8 cellular contexts compared by ENCODE assay signal in the genomic region with DNA sequence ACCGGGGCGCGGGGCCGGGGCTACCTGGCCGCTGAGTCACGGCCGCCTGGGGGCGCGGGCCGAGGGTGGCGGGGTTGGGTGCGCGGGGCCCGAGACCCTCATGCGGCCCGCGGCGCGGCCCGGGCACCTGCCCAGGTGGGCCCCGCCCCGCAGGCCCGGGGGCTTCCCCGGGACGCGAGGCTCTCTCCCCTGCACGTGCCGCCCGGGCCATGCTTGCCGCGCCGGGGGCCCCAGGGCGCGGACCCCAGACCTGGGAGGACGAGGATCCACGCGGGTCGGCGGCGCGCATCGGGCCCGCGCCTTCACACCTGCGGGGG. TPM values are rescaled to one million over a fixed set of nuclear protein-coding genes. Genes with fewer than 3 reads are reported as not detected.
DNase-seq lines count a peak whose midpoint lies in the region; ATAC-seq and TF ChIP-seq lines count a peak whose summit lies in the region.

No MANE protein-coding gene starts in this region.

- intact Hi-C loops in gastrocnemius medialis (cut with DNase I; ENCODE audit: low total_unique reads) = loop anchor here (1.0 to 10.0 kb wide), 3 partner anchors 18 to 486 kb away; a partner anchor contains a TSS

- H3K27me3 ChIP-seq in ectodermal cell (ENCODE audit: control insufficient read depth, insufficient read depth, low read length, poor library complexity, severe bottlenecking) (peaks cover 35% of the 10 kb centered on the region), gastrocnemius medialis (no peaks in the 10 kb centered on the region)

- TF ChIP-seq CTCF in gastrocnemius medialis (IDR thresholded peaks at IDR 0.05 in 4 of 5, conservative IDR thresholded peaks at IDR 0.05 in 1 of 5) = no peak

- no peaks in the 10 kb centered on the region for H3K9me3 ChIP-seq in ectodermal cell (ENCODE audit: control insufficient read depth, low read length)
- H3K9me3 ChIP-seq in gastrocnemius medialis = no peaks in the 10 kb centered on the region

- no peak for TF ChIP-seq POLR2A in gastrocnemius medialis (IDR thresholded peaks at IDR 0.05)

- WGBS in ectodermal cell, 2 experiments = 1% methylated on average over 45 of the region's 45 CpGs

- peak; percentile 9 for ATAC-seq in GM18907 (IDR thresholded peaks at IDR 0.05; ENCODE audit: unreplicated experiment)
- peak; percentile 23 for ATAC-seq in HG03175 (IDR thresholded peaks at IDR 0.05; ENCODE audit: unreplicated experiment)
- peak; percentile 0 to 1 for ATAC-seq in gastrocnemius medialis
- ATAC-seq in HG03354 (IDR thresholded peaks at IDR 0.05; ENCODE audit: poor library complexity, severe bottlenecking, unreplicated experiment) = no peak

- no peak for DNase-seq in gastrocnemius medialis
- no peak for DNase-seq in epidermal melanocyte (ENCODE audit: insufficient read length, low spot score)
- no peak for DNase-seq in GOT3 (lab: John Stamatoyannopoulos, UW)
- DNase-seq in activated naive CD4-positive, alpha-beta T cell (lab: John Stamatoyannopoulos, UW) = no peak

- H3K4me3 ChIP-seq in ectodermal cell (ENCODE audit: insufficient read depth, low read depth, low read length) = peak overlapping the region; percentile 31
- peak overlapping the region; percentile 65 to 78 (median 70) for H3K4me3 ChIP-seq in gastrocnemius medialis

- H3K4me1 ChIP-seq in ectodermal cell (ENCODE audit: control insufficient read depth, insufficient read depth, low read length) = peaks cover 14% of the 10 kb centered on the region
- peaks cover 38% of the 10 kb centered on the region in 2 donors for H3K4me1 ChIP-seq in gastrocnemius medialis

- H3K27ac ChIP-seq in ectodermal cell (ENCODE audit: insufficient read depth, low read depth, low read length, poor library complexity, severe bottlenecking) (no peak overlapping the region), gastrocnemius medialis (peak overlapping the region; percentile 98 to 100 (median 99))

- in situ Hi-C loops in gastrocnemius medialis (cut with MboI; ENCODE audit: low sequenced_read_pairs in 4 of 4) = no loop called here

- H3K36me3 ChIP-seq in ectodermal cell (ENCODE audit: control insufficient read depth, insufficient read depth, low read length) (no peaks in the 10 kb centered on the region), gastrocnemius medialis (no peaks in the 10 kb centered on the region)

RNA-seq across cellular contexts. Expression of a gene that starts 0.4 kb away (rescaled TPM):
- 5.7 TPM for polyA plus RNA-seq in ectodermal cell (2013, experiment 1 of 4)
- polyA plus RNA-seq in ectodermal cell (2013, experiment 2 of 4) = 5.8 TPM
- polyA plus RNA-seq in ectodermal cell (2013, experiment 3 of 4) = 3.5 TPM
- polyA plus RNA-seq in ectodermal cell (2013, experiment 4 of 4) = 3.3 TPM
- total RNA-seq in gastrocnemius medialis = 100 to 1,000 TPM in 1 of 4 donors, 10 to 100 TPM in 3; 33.5 to 112 (median 75.3) TPM

RNA-seq across cellular contexts. Expression of a gene that starts 25.1 kb away (rescaled TPM):
- polyA plus RNA-seq in ectodermal cell (2013, experiment 1 of 4) = 0.37 TPM
- polyA plus RNA-seq in ectodermal cell (2013, experiment 2 of 4) = 0.07 TPM
- polyA plus RNA-seq in ectodermal cell (2013, experiment 3 of 4) = 0.11 TPM
- 0.24 TPM for polyA plus RNA-seq in ectodermal cell (2013, experiment 4 of 4)
- 1 to 10 TPM in 3 of 4 donors, under 1 TPM in 1; 0.55 to 3.3 (median 1.3) TPM for total RNA-seq in gastrocnemius medialis

RNA-seq across cellular contexts. Expression of a gene that starts 26.7 kb away (rescaled TPM):
- 67.7 TPM for polyA plus RNA-seq in ectodermal cell (2013, experiment 1 of 4)
- polyA plus RNA-seq in ectodermal cell (2013, experiment 2 of 4) = 78.2 TPM
- 55.1 TPM for polyA plus RNA-seq in ectodermal cell (2013, experiment 3 of 4)
- polyA plus RNA-seq in ectodermal cell (2013, experiment 4 of 4) = 61.7 TPM
- 100 to 1,000 TPM in 1 of 4 donors, 10 to 100 TPM in 3; 44.3 to 108 (median 78.8) TPM for total RNA-seq in gastrocnemius medialis

RNA-seq across cellular contexts. Expression of a gene that starts 38.9 kb away (rescaled TPM):
- 41.9 TPM for polyA plus RNA-seq in ectodermal cell (2013, experiment 1 of 4)
- 38.2 TPM for polyA plus RNA-seq in ectodermal cell (2013, experiment 2 of 4)
- 41.7 TPM for polyA plus RNA-seq in ectodermal cell (2013, experiment 3 of 4)
- polyA plus RNA-seq in ectodermal cell (2013, experiment 4 of 4) = 43.8 TPM
- 10 to 100 TPM; 25.4 to 46.4 (median 32.2) TPM for total RNA-seq in gastrocnemius medialis
